ENCODE assay signal across 12 cellular contexts in genomic region chr2:74606927-74607326, GRCh38. TPM values are rescaled to one million over a fixed set of nuclear protein-coding genes. Genes with fewer than 3 reads are reported as not detected.
"Had no signal": no experiment of that assay in that cellular context is flagged by ENCODE, and none has a peak within 500 bp of the region (broad histone marks: within the 10 kb centered on the region; RNA-seq: fewer than 3 reads in every experiment).

No MANE protein-coding gene starts in this region.

- H3K4me2 ChIP-seq: GM23338 had no signal

- H3K9me3 Mint-ChIP-seq: GM23338, HFFc6 had no signal

- H3K36me3 ChIP-seq: HAP-1 had no signal

- DNase-seq: GM23248, GOT3, H7, H9, HCEC 1CT, HFFc6 had no signal

- H2AFZ ChIP-seq: GM23248, GM23338 had no signal

- H3K9me3 ChIP-seq: HAP-1 had no signal

- H3K4me3 ChIP-seq: GM23248, GM23338, HAP-1 had no signal

- ATAC-seq: GM23338, HCT116 had no signal

- H3K4me1 ChIP-seq: HAP-1 had no signal

- H3K27ac Mint-ChIP-seq: GM23338, H9, HFFc6 had no signal

- H3K4me1 Mint-ChIP-seq: GM23338, H9 had no signal

- H3K4me3 Mint-ChIP-seq: GM23338, H9, HFFc6 had no signal

- FAIRE-seq: H1, H54 had no signal

- H3K27ac ChIP-seq: GM23248 had no signal

- H3K9ac ChIP-seq: GM23248 had no signal

RNA-seq across cellular contexts. Expression of gene M1AP, which starts 41.2 kb away (rescaled TPM):
- total RNA-seq: H4 had no signal
